Comparison of ENCODE assay signal across 16 cellular contexts in the genomic region with DNA sequence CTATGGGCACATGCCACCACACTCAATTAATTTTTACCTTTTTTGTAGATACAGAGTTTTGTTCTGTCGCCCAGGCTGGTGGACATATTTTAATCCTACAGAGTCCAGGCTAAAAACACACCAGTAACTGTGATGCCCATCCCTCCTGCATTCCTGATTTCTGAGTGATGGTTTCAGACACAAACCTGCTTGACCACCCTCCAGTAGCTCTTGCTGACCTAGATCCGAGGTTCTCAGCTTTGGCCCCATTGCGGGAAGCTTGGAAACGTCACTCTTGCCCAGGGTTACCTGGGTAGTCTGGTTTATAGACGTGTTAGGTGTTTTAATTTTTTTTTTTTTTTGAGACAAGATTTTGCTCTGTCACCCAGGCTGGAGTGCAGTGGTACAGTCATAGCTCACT. TPM values are rescaled to one million over a fixed set of nuclear protein-coding genes. Genes with fewer than 3 reads are reported as not detected.
DNase-seq lines count a peak whose midpoint lies in the region; ATAC-seq, FAIRE-seq and TF ChIP-seq lines count a peak whose summit lies in the region.
"Had no signal": no experiment of that assay in that cellular context is flagged by ENCODE, and none has a peak within 500 bp of the region (broad histone marks: within the 10 kb centered on the region; RNA-seq: fewer than 3 reads in every experiment).

No MANE protein-coding gene starts in this region.

- H3K4me2 ChIP-seq in PC-3 (ENCODE audit: low read length) = peak overlapping the region; percentile 79
- no peak overlapping the region for H3K4me2 ChIP-seq in endothelial cell of umbilical vein (ENCODE audit: insufficient read depth, low read length)

- CTCF ChIA-PET in CD8-positive, alpha-beta T cell (lab: Charles Lee) = no interaction called here
- CTCF ChIA-PET in PC-3 (lab: Charles Lee) (no interaction called here), endothelial cell of umbilical vein (lab: Charles Lee) (no interaction called here)

- no peak for ATAC-seq in CD8-positive, alpha-beta T cell
- ATAC-seq in PC-3 (peak; percentile 45; the same call in 1 of the 2 replicates), GM21576 (IDR thresholded peaks at IDR 0.05; ENCODE audit: unreplicated experiment) (no peak), left lung (no peak), heart right ventricle (no peak)
- ATAC-seq: left cardiac atrium, Panc1, sciatic nerve had no signal

- no peaks in the 10 kb centered on the region for H3F3A ChIP-seq in PC-3 (ENCODE audit: low read length, unreplicated experiment)

- dilution Hi-C loops in endothelial cell of umbilical vein (cut with MboI; ENCODE audit: extremely low pct_ligation_motif_present, low sequenced_read_pairs) = no loop called here

- no peaks in the 10 kb centered on the region for H3K27me3 ChIP-seq in CD8-positive, alpha-beta T cell (ENCODE audit: insufficient read depth, low read length)
- H3K27me3 ChIP-seq in PC-3 (ENCODE audit: low read length) (no peaks in the 10 kb centered on the region), endothelial cell of umbilical vein (ENCODE audit: control insufficient read depth in 2 of 2, insufficient read depth in 2 of 2, low read length in 2 of 2) (no peaks in the 10 kb centered on the region), sigmoid colon (no peaks in the 10 kb centered on the region), left lung (no peaks in the 10 kb centered on the region), heart right ventricle (no peaks in the 10 kb centered on the region)

- H3K4me1 Mint-ChIP-seq in CD8-positive, alpha-beta T cell (ENCODE audit: low read depth) = peaks cover 94% of the 10 kb centered on the region

- H2AFZ ChIP-seq in PC-3 (ENCODE audit: low read length) = no peak overlapping the region
- H2AFZ ChIP-seq in endothelial cell of umbilical vein (ENCODE audit: low read depth, low read length) = no peak overlapping the region

- peaks cover 10% of the 10 kb centered on the region for H3K36me3 Mint-ChIP-seq in CD8-positive, alpha-beta T cell

- H3K79me2 ChIP-seq in PC-3 (ENCODE audit: low read length) (peaks cover 94% of the 10 kb centered on the region), endothelial cell of umbilical vein (ENCODE audit: control insufficient read depth, insufficient read depth, low read length) (peaks cover 93% of the 10 kb centered on the region)

- peaks cover 4% of the 10 kb centered on the region for H3K36me3 ChIP-seq in CD8-positive, alpha-beta T cell (ENCODE audit: insufficient read depth, low read length)
- peaks cover 4% of the 10 kb centered on the region; the same call in 1 of the 2 replicates for H3K36me3 ChIP-seq in PC-3 (ENCODE audit: low read depth, low read length)
- peaks cover 0 to 4% of the 10 kb centered on the region in 2 experiments for H3K36me3 ChIP-seq in endothelial cell of umbilical vein (ENCODE audit: control insufficient read depth in 2 of 2, extremely low read depth in 1 of 2, insufficient read depth in 2 of 2, low read length in 2 of 2)
- peaks cover 0 to 9% (median 0%) of the 10 kb centered on the region in 4 donors for H3K36me3 ChIP-seq in sigmoid colon
- H3K36me3 ChIP-seq in left lung = peaks cover 0 to 11% of the 10 kb centered on the region in 2 donors
- H3K36me3 ChIP-seq in heart right ventricle = peaks cover 0 to 28% (median 0%) of the 10 kb centered on the region in 9 donors

- no peak for DNase-seq in CD8-positive, alpha-beta T cell
- DNase-seq in PC-3 = peak; percentile 89
- no peak for DNase-seq in endothelial cell of umbilical vein (ENCODE audit: low read depth, low spot score)
- no peak for DNase-seq in sigmoid colon
- DNase-seq in NCI-H146 treated with DMSO at 0.1 percent for 48 hours (lab: John Stamatoyannopoulos, UW; ENCODE audit: unreplicated experiment) = no peak
- no peak for DNase-seq in left lung
- no peak for DNase-seq in heart right ventricle
- DNase-seq: DMS 273 treated with DMSO at 0.1 percent for 48 hours, left cardiac atrium, NCI-H1105 treated with DMSO at 0.1 percent for 48 hours, NCI-H510A treated with DMSO at 0.1 percent for 48 hours, substantia nigra, T-helper 9 cell had no signal

- H3K27ac Mint-ChIP-seq in CD8-positive, alpha-beta T cell = peak overlapping the region; percentile 79

- peak overlapping the region; percentile 66 for H3K4me3 Mint-ChIP-seq in CD8-positive, alpha-beta T cell

- H3K9me3 ChIP-seq in CD8-positive, alpha-beta T cell (ENCODE audit: low read length) = no peaks in the 10 kb centered on the region
- H3K9me3 ChIP-seq in PC-3 (ENCODE audit: low read length) = no peaks in the 10 kb centered on the region
- H3K9me3 ChIP-seq in endothelial cell of umbilical vein (replicated peaks; ENCODE audit: control insufficient read depth, insufficient read depth, low read length) = no peaks in the 10 kb centered on the region
- H3K9me3 ChIP-seq in sigmoid colon = no peaks in the 10 kb centered on the region
- no peaks in the 10 kb centered on the region for H3K9me3 ChIP-seq in left lung
- H3K9me3 ChIP-seq in heart right ventricle = no peaks in the 10 kb centered on the region

- no peak for TF ChIP-seq EP300 in sigmoid colon (IDR thresholded peaks at IDR 0.05)

- H3K9ac ChIP-seq in PC-3 (ENCODE audit: low read length) (peak overlapping the region; percentile 48), endothelial cell of umbilical vein (replicated peaks; ENCODE audit: extremely low read depth, insufficient read depth, low read length) (no peak overlapping the region)

- peaks cover 2% of the 10 kb centered on the region for H3K27me3 Mint-ChIP-seq in CD8-positive, alpha-beta T cell (ENCODE audit: low read depth)

- H3K27ac ChIP-seq in CD8-positive, alpha-beta T cell (ENCODE audit: low read depth, low read length) = no peak overlapping the region
- H3K27ac ChIP-seq in PC-3 (ENCODE audit: low read length) (peak overlapping the region; percentile 93), endothelial cell of umbilical vein (ENCODE audit: insufficient read depth, low read depth, low read length) (peak overlapping the region; percentile 87), sigmoid colon (peak overlapping the region in 3 of 4 donors; percentile 85 to 97 (median 94)), left lung (peak overlapping the region in 1 of 2 donors; percentile 77), heart right ventricle (peak overlapping the region in 2 of 10 donors; percentile 15 to 71)

- TF ChIP-seq CTCF in CD8-positive, alpha-beta T cell (IDR thresholded peaks at IDR 0.05) = no peak
- TF ChIP-seq CTCF in PC-3 (conservative IDR thresholded peaks at IDR 0.05; ENCODE audit: low read depth, low read length) (no peak), endothelial cell of umbilical vein (IDR thresholded peaks at IDR 0.05; ENCODE audit: extremely low read depth in 1 of 2, insufficient read depth in 1 of 2, low read depth in 1 of 2, low read length in 2 of 2) (no peak), sigmoid colon (IDR thresholded peaks at IDR 0.05) (no peak), left lung (IDR thresholded peaks at IDR 0.05) (no peak), heart right ventricle (IDR thresholded peaks at IDR 0.05) (no peak)

- peaks cover 2% of the 10 kb centered on the region for H3K9me3 Mint-ChIP-seq in CD8-positive, alpha-beta T cell

- WGBS in sigmoid colon, 2 donors = 78 to 85% methylated on average over 5 of the region's 5 CpGs
- 89 to 90% methylated on average over 5 of the region's 5 CpGs for WGBS in heart right ventricle, 2 donors

- peaks cover 81% of the 10 kb centered on the region for H3K4me1 ChIP-seq in CD8-positive, alpha-beta T cell (ENCODE audit: insufficient read depth, low read length)
- H3K4me1 ChIP-seq in PC-3 (ENCODE audit: insufficient read depth, low read length) (peaks cover 34% of the 10 kb centered on the region), endothelial cell of umbilical vein (ENCODE audit: control insufficient read depth, extremely low read depth, insufficient read depth, low read length) (peaks cover 64% of the 10 kb centered on the region), sigmoid colon (peaks cover 0 to 100% (median 93%) of the 10 kb centered on the region in 4 donors), left lung (peaks cover 8 to 91% of the 10 kb centered on the region in 2 donors), heart right ventricle (peaks cover 56 to 99% (median 88%) of the 10 kb centered on the region in 9 donors)

- TF ChIP-seq POLR2A in endothelial cell of umbilical vein (IDR thresholded peaks at IDR 0.05; ENCODE audit: low read depth, low read length) (no peak), sigmoid colon (IDR thresholded peaks at IDR 0.05) (no peak)

- BruUV-seq in PC-3 (replicated peaks; lab: Mats Ljungman, UMichigan) (no TSS peak), endothelial cell of umbilical vein (replicated peaks; lab: Mats Ljungman, UMichigan) (no TSS peak)

- no peak for FAIRE-seq in endothelial cell of umbilical vein (lab: Jason Lieb, UNC)

- no peaks in the 10 kb centered on the region for H3K9me2 ChIP-seq in PC-3 (replicated peaks; ENCODE audit: low read length)

- no peaks in the 10 kb centered on the region for H4K20me1 ChIP-seq in PC-3 (ENCODE audit: low read length)
- H4K20me1 ChIP-seq in endothelial cell of umbilical vein (replicated peaks; ENCODE audit: control insufficient read depth, extremely low read depth, insufficient read depth, low read length) = no peaks in the 10 kb centered on the region

- H3K4me3 ChIP-seq in CD8-positive, alpha-beta T cell (ENCODE audit: low read depth, low read length) = no peak overlapping the region
- H3K4me3 ChIP-seq in PC-3 (ENCODE audit: low read length) (peak overlapping the region; percentile 53), endothelial cell of umbilical vein (replicated peaks in 1 of 3; ENCODE audit: insufficient read depth in 1 of 3, low read depth in 1 of 3, low read length in 3 of 3) (no peak overlapping the region), sigmoid colon (no peak overlapping the region), left lung (no peak overlapping the region), heart right ventricle (no peak overlapping the region)

- POLR2A ChIA-PET in CD8-positive, alpha-beta T cell (lab: Charles Lee) = no interaction called here
- POLR2A ChIA-PET in PC-3 (lab: Charles Lee; ENCODE audit: unreplicated experiment) = no interaction called here
- POLR2A ChIA-PET in endothelial cell of umbilical vein (lab: Charles Lee) = no interaction called here

- no peaks in the 10 kb centered on the region for H3K9me1 ChIP-seq in endothelial cell of umbilical vein (replicated peaks; ENCODE audit: control insufficient read depth, extremely low read depth, insufficient read depth, low read length)

- intact Hi-C loops in CD8-positive, alpha-beta T cell (cut with DNase I, micrococcal nuclease) = loop anchor here (10.0 kb wide), 2 partner anchors 1016 to 1164 kb away; a partner anchor contains a TSS
- intact Hi-C loops in PC-3 (cut with micrococcal nuclease) (no loop called here), endothelial cell of umbilical vein (cut with micrococcal nuclease) (no loop called here), sigmoid colon (cut with DNase I) (loop anchor here (10.0 kb wide), 2 partner anchors 196 to 374 kb away; no protein-coding TSS in a partner anchor), left lung (cut with DNase I) (no loop called here), heart right ventricle (cut with DNase I) (no loop called here)

RNA-seq across cellular contexts. Expression of a gene that starts 7.5 kb away (rescaled TPM):
- 100 to 1,000 TPM; 114 to 120 TPM for total RNA-seq in CD8-positive, alpha-beta T cell
- total RNA-seq in PC-3 (2014; rRNA removed) = 202 and 325 TPM in 2 replicates
- 641 and 654 TPM in 2 replicates for total RNA-seq in endothelial cell of umbilical vein
- polyA plus RNA-seq in endothelial cell of umbilical vein = 364 and 474 TPM in 2 replicates
- 464 and 610 TPM in 2 replicates for polyA plus RNA-seq in endothelial cell of umbilical vein (2011; cell fraction: cytosol; rRNA removed)
- polyA plus RNA-seq in endothelial cell of umbilical vein (2011; cell fraction: nucleus; rRNA removed) = 271 and 326 TPM in 2 replicates
- polyA plus RNA-seq in endothelial cell of umbilical vein (2012) = 519 and 816 TPM in 2 replicates
- polyA minus RNA-seq in endothelial cell of umbilical vein = 211 and 221 TPM in 2 replicates
- polyA minus RNA-seq in endothelial cell of umbilical vein (2011; cell fraction: cytosol; rRNA and poly(A)+ RNA removed) = 55.5 TPM
- 67.1 and 74.9 TPM in 2 replicates for polyA minus RNA-seq in endothelial cell of umbilical vein (2011; cell fraction: nucleus; rRNA and poly(A)+ RNA removed)
- total RNA-seq in sigmoid colon = 100 to 1,000 TPM; 197 to 552 (median 326) TPM
- 100 to 1,000 TPM in 2 of 3 donors, 10 to 100 TPM in 1; 77.2 to 285 (median 109) TPM for polyA plus RNA-seq in sigmoid colon
- 100 to 1,000 TPM; 211 to 288 TPM for total RNA-seq in left lung
- 100 to 1,000 TPM; 202 to 400 (median 256) TPM for total RNA-seq in heart right ventricle
- 100 to 1,000 TPM; 323 to 419 TPM for polyA plus RNA-seq in heart right ventricle

RNA-seq across cellular contexts. Expression of a gene that starts 53.2 kb away (rescaled TPM):
- not detected for total RNA-seq in CD8-positive, alpha-beta T cell
- total RNA-seq in PC-3 (2014; rRNA removed) (not detected in 2 replicates), endothelial cell of umbilical vein (0.44 TPM in 1 of 2 replicates, not detected in the other), sigmoid colon (1 to 10 TPM in 1 of 4 donors, not detected in 3; 1.1 TPM), left lung (1 to 10 TPM in 1 of 2 donors, under 1 TPM in 1; 0.38 to 1.6 TPM), heart right ventricle (1 to 10 TPM in 1 of 10 donors, under 1 TPM in 7, not detected in 2; 0.24 to 1.5 (median 0.30) TPM)
- polyA plus RNA-seq in endothelial cell of umbilical vein (0.10 TPM in 1 of 2 replicates, not detected in the other), sigmoid colon (under 1 TPM in 1 of 3 donors, not detected in 2; 0.03 TPM), heart right ventricle (under 1 TPM; 0.16 to 0.29 TPM)
- 0.04 and 0.17 TPM in 2 replicates for polyA plus RNA-seq in endothelial cell of umbilical vein (2011; cell fraction: cytosol; rRNA removed)
- 0.15 TPM in 1 of 2 replicates, not detected in the other for polyA plus RNA-seq in endothelial cell of umbilical vein (2011; cell fraction: nucleus; rRNA removed)
- 0.19 TPM in 1 of 2 replicates, not detected in the other for polyA plus RNA-seq in endothelial cell of umbilical vein (2012)
- not detected in 2 replicates for polyA minus RNA-seq in endothelial cell of umbilical vein
- polyA minus RNA-seq in endothelial cell of umbilical vein (2011; cell fraction: cytosol; rRNA and poly(A)+ RNA removed) = not detected
- polyA minus RNA-seq in endothelial cell of umbilical vein (2011; cell fraction: nucleus; rRNA and poly(A)+ RNA removed) = 0.24 and 0.43 TPM in 2 replicates

Comparison
In these comparisons a context has a peak if more than half of its experiments do, and no peak if none do; other contexts are left out.
1. intact Hi-C loops: an anchor here in CD8-positive, alpha-beta T cell (10.0 kb wide) and sigmoid colon (10.0 kb wide); none called in PC-3, endothelial cell of umbilical vein, left lung and heart right ventricle.